9 cellular contexts compared by ENCODE assay signal in the genomic region with DNA sequence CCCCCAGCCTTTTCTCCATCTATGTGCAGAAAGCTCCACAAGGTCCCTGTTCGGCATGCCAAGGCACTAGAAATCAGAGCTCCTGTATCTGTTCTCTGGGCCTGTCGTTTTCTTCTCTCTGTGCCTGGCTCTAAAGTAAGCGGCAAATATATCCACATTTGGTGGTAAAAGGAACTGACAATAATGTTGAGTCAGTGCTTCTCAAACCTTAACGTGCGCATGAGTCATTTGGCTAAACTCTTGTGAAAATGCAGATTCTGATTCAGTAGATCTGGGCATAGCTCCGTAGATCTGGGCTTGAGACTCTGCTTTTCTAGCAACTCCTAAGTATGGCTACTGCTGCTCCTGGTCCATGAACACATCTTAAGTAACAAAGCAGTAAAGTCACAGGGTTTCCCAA. TPM values are rescaled to one million over a fixed set of nuclear protein-coding genes. Genes with fewer than 3 reads are reported as not detected.
DNase-seq lines count a peak whose midpoint lies in the region; TF ChIP-seq lines count a peak whose summit lies in the region.
"Had no signal": no experiment of that assay in that cellular context is flagged by ENCODE, and none has a peak within 500 bp of the region (broad histone marks: within the 10 kb centered on the region; RNA-seq: fewer than 3 reads in every experiment).

No MANE protein-coding gene starts in this region.

- POLR2A ChIA-PET in SK-N-SH (lab: Yijun Ruan, JAX) = no interaction called here

- peaks cover 0 to 3% of the 10 kb centered on the region in 2 experiments; a peak in 1 of 4 replicates for H3K4me1 Mint-ChIP-seq in H9

- H3K27me3 ChIP-seq in H9 (ENCODE audit: insufficient read depth, low read length) = no peaks in the 10 kb centered on the region
- H3K27me3 ChIP-seq in SK-N-SH (ENCODE audit: insufficient read depth) = no peaks in the 10 kb centered on the region
- H3K27me3 ChIP-seq in smooth muscle cell (ENCODE audit: low read depth) = no peaks in the 10 kb centered on the region

- CTCF ChIA-PET in SK-N-SH (lab: Yijun Ruan, JAX) = interaction anchor here (1.0 to 2.1 kb wide), 4 partner anchors 47 to 154 kb away, joined by 3 to 6 read pairs (median 3); no protein-coding TSS in a partner anchor

- H3K56ac ChIP-seq in H9 (ENCODE audit: insufficient read length, low read depth, low read length) = no peak overlapping the region

- H4K91ac ChIP-seq in H9 (ENCODE audit: insufficient read length, low read depth, low read length) = no peak overlapping the region

- H3K36me3 Mint-ChIP-seq in H9 (ENCODE audit: insufficient read depth in 1 of 3, low read depth in 3 of 3) = no peaks in the 10 kb centered on the region

- H4K5ac ChIP-seq in H9 (ENCODE audit: insufficient read length, low read depth, low read length) = no peak overlapping the region

- no peaks in the 10 kb centered on the region for H3K27me3 Mint-ChIP-seq in H9 (ENCODE audit: low read depth)

- no peak overlapping the region for H2BK12ac ChIP-seq in H9 (ENCODE audit: insufficient read length, low read depth, low read length)

- no peak overlapping the region for H2BK20ac ChIP-seq in H9 (ENCODE audit: low read depth, low read length, poor library complexity, severe bottlenecking)

- H4K20me1 ChIP-seq in H9 (ENCODE audit: control insufficient read depth, insufficient read depth, insufficient read length) (no peaks in the 10 kb centered on the region), SK-N-SH (ENCODE audit: insufficient read depth) (no peaks in the 10 kb centered on the region), smooth muscle cell (ENCODE audit: low read depth) (no peaks in the 10 kb centered on the region)

- no peak overlapping the region for H3T11ph ChIP-seq in H9 (ENCODE audit: low read length)

- H2BK15ac ChIP-seq in H9 (ENCODE audit: low read depth, low read length) = no peak overlapping the region

- H3K18ac ChIP-seq in H9 (ENCODE audit: insufficient read length, low read depth, low read length) = no peak overlapping the region

- no peak overlapping the region for H2AK5ac ChIP-seq in H9 (ENCODE audit: insufficient read length, low read length)

- no peak overlapping the region for H4K8ac ChIP-seq in H9 (replicated peaks; ENCODE audit: insufficient read length, low read depth, low read length)

- H3K23me2 ChIP-seq in H9 (ENCODE audit: insufficient read length, low read depth, low read length, poor library complexity, severe bottlenecking) = no peaks in the 10 kb centered on the region

- H3F3A ChIP-seq in SK-N-SH (replicated peaks; ENCODE audit: insufficient read depth) (peaks cover 10% of the 10 kb centered on the region), smooth muscle cell (ENCODE audit: low read depth) (peaks cover 5% of the 10 kb centered on the region)

- H3K9me3 ChIP-seq in H9 (ENCODE audit: control insufficient read depth, low read depth, low read length) (no peaks in the 10 kb centered on the region), SK-N-SH (no peaks in the 10 kb centered on the region), smooth muscle cell (replicated peaks; ENCODE audit: low read depth) (no peaks in the 10 kb centered on the region)

- H3K9me3 Mint-ChIP-seq in H9 = no peaks in the 10 kb centered on the region

- H3K79me2 ChIP-seq in H9 (ENCODE audit: insufficient read depth, low read length) (no peaks in the 10 kb centered on the region), SK-N-SH (ENCODE audit: insufficient read depth) (no peaks in the 10 kb centered on the region), smooth muscle cell (ENCODE audit: low read depth) (no peaks in the 10 kb centered on the region)

- H3K9me2 ChIP-seq in SK-N-SH = no peaks in the 10 kb centered on the region

- H3K36me3 ChIP-seq in SK-N-SH (replicated peaks in 1 of 2; ENCODE audit: control insufficient read depth in 1 of 2, insufficient read depth in 2 of 2, low read length in 1 of 2) = no peaks in the 10 kb centered on the region
- H3K36me3 ChIP-seq in smooth muscle cell (ENCODE audit: low read depth) = no peaks in the 10 kb centered on the region

- H3K4me3 Mint-ChIP-seq in H9 = no peak overlapping the region

- H3K27ac ChIP-seq in H9 (ENCODE audit: insufficient read length, low read depth, low read length) (no peak overlapping the region), SK-N-SH (ENCODE audit: low read depth in 2 of 2, low read length in 1 of 2) (peak overlapping the region; percentile 32 to 65; a peak in 3 of 4 replicates), smooth muscle cell (ENCODE audit: low read depth) (peak overlapping the region; percentile 77)

- TF ChIP-seq EP300 in SK-N-SH (IDR thresholded peaks at IDR 0.05; ENCODE audit: borderline replicate concordance in 1 of 2, low read depth in 1 of 2, low read length in 1 of 2) = peak in 1 of 2 experiments; percentile 59; a peak in 1 of 4 replicates

- H3K4me3 ChIP-seq in SK-N-SH (ENCODE audit: low read depth in 2 of 2, low read length in 1 of 2) (no peak overlapping the region), foreskin fibroblast (ENCODE audit: low read depth in 1 of 2, low read length in 2 of 2) (no peak overlapping the region), smooth muscle cell (no peak overlapping the region)

- TF ChIP-seq CTCF in H9 (conservative IDR thresholded peaks at IDR 0.05) = no peak
- no peak for TF ChIP-seq CTCF in SK-N-SH (IDR thresholded peaks at IDR 0.05)
- no peak for TF ChIP-seq CTCF in foreskin fibroblast (IDR thresholded peaks at IDR 0.05; ENCODE audit: low read depth, low read length)
- no peak for TF ChIP-seq CTCF in smooth muscle cell (IDR thresholded peaks at IDR 0.05; ENCODE audit: borderline replicate concordance, insufficient read depth, poor library complexity, severe bottlenecking)
- no peak for TF ChIP-seq CTCF in GM10266 (IDR thresholded peaks at IDR 0.05; ENCODE audit: control insufficient read depth, insufficient read depth, low read depth, missing control alignments)

- H3K4me2 ChIP-seq in H9 (ENCODE audit: insufficient read depth, insufficient read length, low read length) = no peak overlapping the region
- H3K4me2 ChIP-seq in SK-N-SH = peak overlapping the region; percentile 66
- H3K4me2 ChIP-seq in smooth muscle cell = peak overlapping the region; percentile 74

- no peak overlapping the region for H3K27ac Mint-ChIP-seq in H9

- H3K79me1 ChIP-seq in H9 (ENCODE audit: insufficient read depth, low read depth, low read length, poor library complexity, severe bottlenecking) = no peaks in the 10 kb centered on the region

- H3K4ac ChIP-seq in H9 (ENCODE audit: low read depth, low read length) = no peak overlapping the region

- no peak overlapping the region for H2BK120ac ChIP-seq in H9 (ENCODE audit: low read depth, low read length, poor library complexity, severe bottlenecking)

- no peak overlapping the region for H3K23ac ChIP-seq in H9 (ENCODE audit: insufficient read length, low read depth, low read length)

- H3K14ac ChIP-seq in H9 (ENCODE audit: insufficient read depth, low read length) = no peak overlapping the region

- H2BK5ac ChIP-seq in H9 (ENCODE audit: insufficient read length, low read length) = no peak overlapping the region

- H3K9ac ChIP-seq in H9 (ENCODE audit: extremely low read depth, insufficient read length, low read length) (no peak overlapping the region), SK-N-SH (no peak overlapping the region; the same call in 1 of the 2 replicates), smooth muscle cell (ENCODE audit: low read depth) (no peak overlapping the region)

- DNase-seq in H9 = no peak
- no peak for DNase-seq in SK-N-SH
- DNase-seq in foreskin fibroblast = peak; percentile 71 to 81
- no peak for DNase-seq in smooth muscle cell (lab: John Stamatoyannopoulos, UW; ENCODE audit: unreplicated experiment)
- no peak for DNase-seq in DMS 273 treated with DMSO at 0.1 percent for 48 hours (lab: John Stamatoyannopoulos, UW)
- no peak for DNase-seq in activated CD8-positive, alpha-beta memory T cell treated with anti-CD3 and anti-CD28 coated beads, Interleukin-2, amount 50 U/mL, for 4 hours
- no peak for DNase-seq in GM10266 (ENCODE audit: extremely low spot score)
- no peak for DNase-seq in activated CD4-positive, alpha-beta T cell treated with anti-CD3 and anti-CD28 coated beads for 48 hours
- DNase-seq: activated CD4-positive, alpha-beta T cell treated with anti-CD3 and anti-CD28 coated beads, Interleukin-2, amount 50 U/mL, for 4 hours had no signal

- no peaks in the 10 kb centered on the region for H3K4me1 ChIP-seq in H9 (ENCODE audit: insufficient read depth, low read length)
- 0 out of 4 replicates have a peak, but pooled peaks cover 0 to 10% of the 10 kb centered on the region in 2 experiments for H3K4me1 ChIP-seq in SK-N-SH (ENCODE audit: control insufficient read depth in 1 of 2, insufficient read depth in 2 of 2, low read depth in 1 of 2, low read length in 1 of 2)
- H3K4me1 ChIP-seq in smooth muscle cell (ENCODE audit: low read depth) = no peaks in the 10 kb centered on the region

- peak overlapping the region; percentile 80 for H2AFZ ChIP-seq in H9 (ENCODE audit: low read length)
- peak overlapping the region; percentile 64; the same call in 1 of the 2 replicates for H2AFZ ChIP-seq in SK-N-SH (ENCODE audit: low read depth)
- peak overlapping the region; percentile 83 for H2AFZ ChIP-seq in smooth muscle cell (ENCODE audit: low read depth)

- no CpG with 5 or more reads among the region's 6 CpGs for WGBS in H9 (ENCODE audit: extremely low coverage, insufficient read length, low lambda C conversion rate)
- 13% methylated on average over 6 of the region's 6 CpGs for WGBS in SK-N-SH (ENCODE audit: low lambda C conversion rate)
- WGBS in smooth muscle cell (ENCODE audit: low lambda C conversion rate) = 1% methylated on average over 6 of the region's 6 CpGs

- TF ChIP-seq RAD21 in SK-N-SH (IDR thresholded peaks at IDR 0.05; ENCODE audit: low read length) = no peak

TF ChIP-seq in SK-N-SH, 30 proteins besides CTCF, POLR2A, EP300 and RAD21 (continues in another document):
- TF ChIP-seq YY1 (IDR thresholded peaks at IDR 0.05; ENCODE audit: low read depth) (peak; percentile 54; the same call in 1 of the 2 replicates), RCOR1 (IDR thresholded peaks at IDR 0.05; ENCODE audit: low read length) (no peak), FOXM1 (IDR thresholded peaks at IDR 0.05; ENCODE audit: low read depth) (no peak), MEF2A (IDR thresholded peaks at IDR 0.05; ENCODE audit: borderline replicate concordance, low read depth) (no peak)
- TF ChIP-seq, protein P1, sequence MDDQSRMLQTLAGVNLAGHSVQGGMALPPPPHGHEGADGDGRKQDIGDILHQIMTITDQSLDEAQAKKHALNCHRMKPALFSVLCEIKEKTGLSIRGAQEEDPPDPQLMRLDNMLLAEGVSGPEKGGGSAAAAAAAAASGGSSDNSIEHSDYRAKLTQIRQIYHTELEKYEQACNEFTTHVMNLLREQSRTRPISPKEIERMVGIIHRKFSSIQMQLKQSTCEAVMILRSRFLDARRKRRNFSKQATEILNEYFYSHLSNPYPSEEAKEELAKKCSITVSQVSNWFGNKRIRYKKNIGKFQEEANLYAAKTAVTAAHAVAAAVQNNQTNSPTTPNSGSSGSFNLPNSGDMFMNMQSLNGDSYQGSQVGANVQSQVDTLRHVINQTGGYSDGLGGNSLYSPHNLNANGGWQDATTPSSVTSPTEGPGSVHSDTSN (IDR thresholded peaks at IDR 0.05) = peak; percentile 78

RNA-seq across cellular contexts. Expression of a gene that starts 16.5 kb away (rescaled TPM):
- total RNA-seq in H9 (2021) (60.9 and 62.7 TPM in 2 replicates), smooth muscle cell (178 and 183 TPM in 2 replicates)
- polyA plus RNA-seq in SK-N-SH (2012; rRNA removed) (15.7 and 25.2 TPM in 2 replicates), smooth muscle cell (111 TPM in 2 replicates)
- 23.5 and 24.5 TPM in 2 replicates for polyA plus RNA-seq in SK-N-SH (2012; cell fraction: cytosol; rRNA removed)
- polyA plus RNA-seq in SK-N-SH (2012; cell fraction: nucleus; rRNA removed) = 9.1 and 18.4 TPM in 2 replicates

Comparison
In these comparisons a context has a peak if more than half of its experiments do, and no peak if none do; other contexts are left out.
1. DNase-seq: peak in foreskin fibroblast (2 of 2); none in H9 (single experiment), SK-N-SH (single experiment), smooth muscle cell (single experiment), DMS 273 treated with DMSO at 0.1 percent for 48 hours (single experiment), activated CD8-positive, alpha-beta memory T cell treated with anti-CD3 and anti-CD28 coated beads, Interleukin-2, amount 50 U/mL, for 4 hours (single experiment), GM10266 (single experiment) and activated CD4-positive, alpha-beta T cell treated with anti-CD3 and anti-CD28 coated beads for 48 hours (single experiment).
2. Peak in every context shown above with its lines, with median percentiles within 50 percentile points of each other: H2AFZ ChIP-seq.